ENCODE assay signal across 8 cellular contexts in genomic region chr22:19766506-19767426, GRCh38. TPM values are rescaled to one million over a fixed set of nuclear protein-coding genes. Genes with fewer than 3 reads are reported as not detected.
DNase-seq lines count a peak whose midpoint lies in the region; ATAC-seq and TF ChIP-seq lines count a peak whose summit lies in the region.

No MANE protein-coding gene starts in this region.

- no peaks in the 10 kb centered on the region for H3K36me3 ChIP-seq in naive thymus-derived CD4-positive, alpha-beta T cell (ENCODE audit: control insufficient read depth in 2 of 3, insufficient read depth in 3 of 3, low read length in 3 of 3)

- DNase-seq in GF-D8 (lab: John Stamatoyannopoulos, UW): peak; percentile 17
- DNase-seq in T-cell: peak in 27 of 34 experiments; percentile 12 to 50 (median 31)
- peak in 1 of 2 donors; percentile 38 for DNase-seq in cardiac fibroblast (ENCODE audit: low read depth in 2 of 2)
- peak in 3 of 9 donors; percentile 23 to 52 (median 31) for DNase-seq in naive thymus-derived CD4-positive, alpha-beta T cell
- DNase-seq in type B pancreatic cell (ENCODE audit: extremely low spot score, unreplicated experiment): no peak
- DNase-seq in iPS-NIHi11 (ENCODE audit: low spot score): no peak

- H3K4me1 Mint-ChIP-seq in T-cell (peaks cover 9 to 18% (median 16%) of the 10 kb centered on the region in 3 donors), type B pancreatic cell (ENCODE audit: unreplicated experiment) (peaks cover 4% of the 10 kb centered on the region)
- H3K4me1 Mint-ChIP-seq in naive thymus-derived CD4-positive, alpha-beta T cell: peaks cover 0 to 28% (median 12%) of the 10 kb centered on the region in 7 donors

- intact Hi-C loops in naive thymus-derived CD4-positive, alpha-beta T cell (cut with micrococcal nuclease): loop anchor here (1.0 to 5.0 kb wide), 3 partner anchors 10 to 126 kb away; no protein-coding TSS in a partner anchor

- peak overlapping the region; percentile 11 to 34 for H3K4me3 ChIP-seq in cardiac fibroblast (replicated peaks in 1 of 2; ENCODE audit: low read depth in 2 of 2, low read length in 2 of 2)
- H3K4me3 ChIP-seq in naive thymus-derived CD4-positive, alpha-beta T cell (ENCODE audit: low read length): no peak overlapping the region

- peaks cover 0 to 15% of the 10 kb centered on the region in 2 donors for H3K4me1 ChIP-seq in naive thymus-derived CD4-positive, alpha-beta T cell (ENCODE audit: control insufficient read depth in 2 of 2, insufficient read depth in 2 of 2, low read length in 2 of 2)

- CTCF ChIA-PET in T-cell (lab: Charles Lee): interaction anchor here in 1 of 2 donors (0.5 kb wide), 1 partner anchor 189 kb away, joined by 7 read pairs; no protein-coding TSS in a partner anchor
- CTCF ChIA-PET in naive thymus-derived CD4-positive, alpha-beta T cell (lab: Charles Lee): interaction anchor here (0.6 kb wide), 1 partner anchor 135 kb away, joined by 3 read pairs; no protein-coding TSS in a partner anchor

- H3K27ac ChIP-seq in naive thymus-derived CD4-positive, alpha-beta T cell (ENCODE audit: low read depth, low read length): no peak overlapping the region

- no peaks in the 10 kb centered on the region for H3K36me3 Mint-ChIP-seq in T-cell
- no peaks in the 10 kb centered on the region for H3K36me3 Mint-ChIP-seq in naive thymus-derived CD4-positive, alpha-beta T cell
- peaks cover 4% of the 10 kb centered on the region for H3K36me3 Mint-ChIP-seq in type B pancreatic cell

- TF ChIP-seq CTCF in cardiac fibroblast (IDR thresholded peaks at IDR 0.05; ENCODE audit: low read depth, low read length) (peak; percentile 29), type B pancreatic cell (conservative IDR thresholded peaks at IDR 0.05) (peak; percentile 65)

- peak overlapping the region; percentile 21 to 70 (median 43) for H3K4me3 Mint-ChIP-seq in T-cell
- H3K4me3 Mint-ChIP-seq in naive thymus-derived CD4-positive, alpha-beta T cell: peak overlapping the region in 9 of 10 donors; percentile 25 to 74 (median 43)
- peak overlapping the region; percentile 31 for H3K4me3 Mint-ChIP-seq in type B pancreatic cell

- H3K9me3 Mint-ChIP-seq in T-cell: no peaks in the 10 kb centered on the region
- peaks cover 0 to 3% (median 0%) of the 10 kb centered on the region in 11 donors for H3K9me3 Mint-ChIP-seq in naive thymus-derived CD4-positive, alpha-beta T cell
- no peaks in the 10 kb centered on the region for H3K9me3 Mint-ChIP-seq in type B pancreatic cell

- no peaks in the 10 kb centered on the region for H3K9me3 ChIP-seq in naive thymus-derived CD4-positive, alpha-beta T cell (ENCODE audit: control insufficient read depth in 2 of 3, low read length in 3 of 3)

- ATAC-seq in T-cell (replicated peaks in 1 of 4) (peak; percentile 39 to 80 (median 54)), GM21381 (IDR thresholded peaks at IDR 0.05; ENCODE audit: unreplicated experiment) (no peak), GM21367 (IDR thresholded peaks at IDR 0.05; ENCODE audit: unreplicated experiment) (no peak)
- ATAC-seq in naive thymus-derived CD4-positive, alpha-beta T cell: peak; percentile 79

- H3K27me3 ChIP-seq in naive thymus-derived CD4-positive, alpha-beta T cell (ENCODE audit: control insufficient read depth in 2 of 2, insufficient read depth in 2 of 2, low read length in 2 of 2): peaks cover 9 to 37% of the 10 kb centered on the region in 2 donors

- H3K27me3 Mint-ChIP-seq in T-cell (peaks cover 35 to 79% of the 10 kb centered on the region in 2 donors), type B pancreatic cell (peaks cover 85% of the 10 kb centered on the region)
- peaks cover 45 to 67% (median 53%) of the 10 kb centered on the region in 5 donors for H3K27me3 Mint-ChIP-seq in naive thymus-derived CD4-positive, alpha-beta T cell

- POLR2A ChIA-PET in T-cell (lab: Charles Lee): no interaction called here
- POLR2A ChIA-PET in naive thymus-derived CD4-positive, alpha-beta T cell (lab: Charles Lee): no interaction called here

- H3K27ac Mint-ChIP-seq in T-cell (no peak overlapping the region), type B pancreatic cell (no peak overlapping the region)
- H3K27ac Mint-ChIP-seq in naive thymus-derived CD4-positive, alpha-beta T cell: no peak overlapping the region

RNA-seq across cellular contexts. Expression of gene TBX1, which starts 6.2 kb away (rescaled TPM):
- total RNA-seq in T-cell: under 1 TPM in 1 of 5 donors, not detected in 4; 0.20 TPM
- under 1 TPM in 1 of 5 experiments, not detected in 4; 0.22 TPM for total RNA-seq in naive thymus-derived CD4-positive, alpha-beta T cell
- not detected for polyA plus RNA-seq in naive thymus-derived CD4-positive, alpha-beta T cell
- total RNA-seq in type B pancreatic cell (ENCODE audit: low replicate concordance): 2.4 and 3.4 TPM in 2 replicates

RNA-seq across cellular contexts. Expression of gene GP1BB, which starts 43.4 kb away (rescaled TPM):
- total RNA-seq in T-cell (1 to 10 TPM in 1 of 5 donors, under 1 TPM in 4; 0.19 to 2.1 (median 0.36) TPM), type B pancreatic cell (ENCODE audit: low replicate concordance) (1.9 and 2.4 TPM in 2 replicates)
- 1 to 10 TPM in 1 of 5 experiments, under 1 TPM in 1, not detected in 3; 0.40 to 3.0 TPM for total RNA-seq in naive thymus-derived CD4-positive, alpha-beta T cell
- not detected for polyA plus RNA-seq in naive thymus-derived CD4-positive, alpha-beta T cell

RNA-seq across cellular contexts. Expression of gene SEPTIN5, which starts 52.5 kb away (rescaled TPM):
- 1 to 10 TPM in 3 of 5 donors, under 1 TPM in 2; 0.33 to 3.2 (median 1.2) TPM for total RNA-seq in T-cell
- 1 to 10 TPM in 1 of 5 experiments, under 1 TPM in 2, not detected in 2; 0.22 to 4.2 (median 0.66) TPM for total RNA-seq in naive thymus-derived CD4-positive, alpha-beta T cell
- polyA plus RNA-seq in naive thymus-derived CD4-positive, alpha-beta T cell: under 1 TPM in 1 of 2 donors, not detected in 1; 0.32 TPM
- total RNA-seq in type B pancreatic cell (ENCODE audit: low replicate concordance): 45.7 and 54.6 TPM in 2 replicates

Comparison
In these comparisons a context has a peak if more than half of its experiments do, and no peak if none do; other contexts are left out.
1. DNase-seq: peak in GF-D8 (single experiment) and T-cell (27 of 34); none in type B pancreatic cell (single experiment) and iPS-NIHi11 (single experiment).
2. ATAC-seq: peak in T-cell (4 of 4) and naive thymus-derived CD4-positive, alpha-beta T cell (single experiment); none in GM21381 (single experiment) and GM21367 (single experiment).
3. Peak in every context shown above with its lines, with median percentiles within 50 percentile points of each other: H3K4me3 Mint-ChIP-seq.